In genomic region chr7:156703773-156704482, GRCh38 we compare ENCODE assay signal across 1 cellular context.
TF ChIP-seq lines count a peak whose summit lies in the region.

No MANE protein-coding gene starts in this region.

TF ChIP-seq in GM12878, 131 proteins besides CTCF, POLR2A, EP300 and RAD21 (continued from another document):
- TF ChIP-seq CEBPZ (IDR thresholded peaks at IDR 0.05; ENCODE audit: low read depth, low read length), result no peak
- peak; percentile 38 for TF ChIP-seq IKZF1 (conservative IDR thresholded peaks at IDR 0.05)
- TF ChIP-seq RUNX3 (IDR thresholded peaks at IDR 0.05; ENCODE audit: low read length), result peak; percentile 89
- no peak for TF ChIP-seq FOXM1 (IDR thresholded peaks at IDR 0.05; ENCODE audit: low read depth, low read length)
- no peak for TF ChIP-seq BHLHE40 (IDR thresholded peaks at IDR 0.05; ENCODE audit: borderline replicate concordance in 1 of 2, low read depth in 2 of 2, low read length in 1 of 2)
- no peak for TF ChIP-seq E4F1 (IDR thresholded peaks at IDR 0.05; ENCODE audit: borderline replicate concordance, partially characterized antibody)
- peak; percentile 46; the same call in 1 of the 2 replicates for TF ChIP-seq IRF5 (IDR thresholded peaks at IDR 0.05; ENCODE audit: borderline replicate concordance)
- no peak for TF ChIP-seq SP1 (IDR thresholded peaks at IDR 0.05; ENCODE audit: low read depth, low read length)
